In the genomic region with DNA sequence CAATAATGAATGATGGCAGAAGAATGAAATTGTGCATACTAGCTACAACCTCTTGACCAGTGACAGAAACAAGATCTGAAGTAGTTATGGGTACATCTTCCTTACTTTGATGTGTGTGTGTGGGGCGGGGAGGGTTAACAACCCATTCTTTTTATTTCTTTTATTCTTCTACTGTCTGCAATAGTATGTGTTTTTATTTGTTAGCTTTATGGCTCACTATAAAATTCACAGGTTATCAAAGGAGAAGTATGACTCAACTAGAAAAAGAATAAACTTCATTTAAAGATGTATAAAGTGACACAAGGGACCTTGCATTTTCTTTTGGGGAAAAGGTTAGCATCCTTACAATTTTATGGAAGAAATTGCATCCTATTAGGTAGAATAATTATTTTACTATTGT, we compare ENCODE assay signal across 16 cellular contexts.
DNase-seq lines count a peak whose midpoint lies in the region; ATAC-seq and TF ChIP-seq lines count a peak whose summit lies in the region.
"Had no signal": no experiment of that assay in that cellular context is flagged by ENCODE, and none has a peak within 500 bp of the region (broad histone marks: within the 10 kb centered on the region; RNA-seq: fewer than 3 reads in every experiment).

No MANE protein-coding gene starts in this region.

- H3K4me1 ChIP-seq in PC-3 (ENCODE audit: insufficient read depth, low read length), result 0 out of 2 replicates have a peak, but pooled peaks cover 12% of the 10 kb centered on the region
- peaks cover 37% of the 10 kb centered on the region for H3K4me1 ChIP-seq in PC-9 (replicated peaks; ENCODE audit: insufficient read depth)
- H3K4me1 ChIP-seq in mucosa of descending colon (ENCODE audit: low read depth), result peaks cover 17% of the 10 kb centered on the region
- H3K4me1 ChIP-seq in left ventricle myocardium inferior, result no peaks in the 10 kb centered on the region

- POLR2A ChIA-PET in PC-3 (lab: Charles Lee; ENCODE audit: unreplicated experiment) (no interaction called here), PC-9 (lab: Charles Lee; ENCODE audit: unreplicated experiment) (interaction anchor here (0.6 kb wide), 2 partner anchors 42 to 737 kb away, joined by 3 to 8 read pairs; no protein-coding TSS in a partner anchor)

- no peak overlapping the region for H3K9ac ChIP-seq in PC-3 (ENCODE audit: low read length)
- H3K9ac ChIP-seq: GM23248 had no signal

- H3K4me3 ChIP-seq in PC-3 (ENCODE audit: low read length), result no peak overlapping the region
- H3K4me3 ChIP-seq in PC-9, result no peak overlapping the region
- no peak overlapping the region for H3K4me3 ChIP-seq in mucosa of descending colon
- no peak overlapping the region for H3K4me3 ChIP-seq in left ventricle myocardium inferior
- H3K4me3 ChIP-seq: GM23248 had no signal

- DNase-seq in PC-3 (no peak), PC-9 (no peak), epithelial cell of prostate (ENCODE audit: low read depth, low spot score) (no peak), mucosa of descending colon (no peak), NCI-H1092 (lab: John Stamatoyannopoulos, UW) (no peak), left ventricle myocardium inferior (no peak), NCI-H2196 (lab: John Stamatoyannopoulos, UW; ENCODE audit: unreplicated experiment) (no peak), NCI-H774 (lab: John Stamatoyannopoulos, UW) (no peak)
- DNase-seq: C1 segment of cervical spinal cord; CD4-positive, alpha-beta memory T cell; COR-L47; DMS79 treated with DMSO at 0.1 percent for 48 hours; GF-D8; GM23248; H7; HCEC 1CT had no signal

- BruUV-seq in PC-3 (replicated peaks; lab: Mats Ljungman, UMichigan) (no TSS peak), PC-9 (replicated peaks; lab: Mats Ljungman, UMichigan) (no TSS peak)

- CTCF ChIA-PET in PC-3 (lab: Charles Lee), result no interaction called here
- CTCF ChIA-PET in PC-9 (lab: Charles Lee), result no interaction called here

- H3K36me3 ChIP-seq in PC-3 (ENCODE audit: low read depth, low read length) (no peaks in the 10 kb centered on the region), PC-9 (ENCODE audit: low read depth) (no peaks in the 10 kb centered on the region), mucosa of descending colon (ENCODE audit: low read depth) (no peaks in the 10 kb centered on the region), left ventricle myocardium inferior (no peaks in the 10 kb centered on the region)

- H3K4me2 ChIP-seq in PC-3 (ENCODE audit: low read length), result 0 out of 2 replicates have a peak overlapping the region, but pooled peaks have one; percentile 12
- H3K4me2 ChIP-seq in PC-9, result peak overlapping the region; percentile 26

- H4K20me1 ChIP-seq in PC-3 (ENCODE audit: low read length), result no peaks in the 10 kb centered on the region
- H4K20me1 ChIP-seq in PC-9 (ENCODE audit: insufficient read depth), result no peaks in the 10 kb centered on the region

- H2AFZ ChIP-seq in PC-3 (ENCODE audit: low read length), result no peak overlapping the region
- H2AFZ ChIP-seq in PC-9, result no peak overlapping the region
- H2AFZ ChIP-seq: GM23248 had no signal

- H3K27ac ChIP-seq in PC-3 (ENCODE audit: low read length) (no peak overlapping the region), PC-9 (peak overlapping the region; percentile 37), epithelial cell of prostate (peak overlapping the region; percentile 88), left ventricle myocardium inferior (replicated peaks) (no peak overlapping the region)
- H3K27ac ChIP-seq: GM23248 had no signal

- intact Hi-C loops in PC-3 (cut with micrococcal nuclease), result no loop called here
- intact Hi-C loops in PC-9 (cut with micrococcal nuclease; ENCODE audit: unreplicated experiment), result loop anchor here (2.0 kb wide), 1 partner anchor 110 kb away; no protein-coding TSS in a partner anchor
- intact Hi-C loops in mucosa of descending colon (cut with DNase I, micrococcal nuclease), result no loop called here
- intact Hi-C loops in left ventricle myocardium inferior (cut with micrococcal nuclease), result no loop called here

- no peaks in the 10 kb centered on the region for H3K9me3 ChIP-seq in PC-3 (ENCODE audit: low read length)
- H3K9me3 ChIP-seq in PC-9 (ENCODE audit: insufficient read depth, low read depth), result no peaks in the 10 kb centered on the region
- H3K9me3 ChIP-seq in mucosa of descending colon, result no peaks in the 10 kb centered on the region
- H3K9me3 ChIP-seq in left ventricle myocardium inferior (replicated peaks), result no peaks in the 10 kb centered on the region

- no peaks in the 10 kb centered on the region for H3K27me3 ChIP-seq in PC-3 (ENCODE audit: low read length)
- H3K27me3 ChIP-seq in PC-9 (ENCODE audit: insufficient read depth, low read depth), result no peaks in the 10 kb centered on the region
- H3K27me3 ChIP-seq in left ventricle myocardium inferior (ENCODE audit: low read depth), result peaks cover 18% of the 10 kb centered on the region

- no peaks in the 10 kb centered on the region for H3K79me2 ChIP-seq in PC-3 (ENCODE audit: low read length)
- H3K79me2 ChIP-seq in PC-9 (ENCODE audit: low read depth), result no peaks in the 10 kb centered on the region

- H3K9me2 ChIP-seq in PC-3 (replicated peaks; ENCODE audit: low read length) (no peaks in the 10 kb centered on the region), PC-9 (ENCODE audit: insufficient read depth) (no peaks in the 10 kb centered on the region)

- ATAC-seq in PC-3 (no peak), mucosa of descending colon (peak; percentile 68)

- no peaks in the 10 kb centered on the region for H3F3A ChIP-seq in PC-3 (ENCODE audit: low read length, unreplicated experiment)
- peaks cover 10% of the 10 kb centered on the region; the same call in 1 of the 2 replicates for H3F3A ChIP-seq in PC-9 (ENCODE audit: insufficient read depth, low read depth)

- no peak for TF ChIP-seq CTCF in PC-3 (conservative IDR thresholded peaks at IDR 0.05; ENCODE audit: low read depth, low read length)
- TF ChIP-seq CTCF in PC-9 (conservative IDR thresholded peaks at IDR 0.05), result no peak
- no peak for TF ChIP-seq CTCF in mucosa of descending colon (IDR thresholded peaks at IDR 0.05)
- no peak for TF ChIP-seq CTCF in left ventricle myocardium inferior (IDR thresholded peaks at IDR 0.05; ENCODE audit: borderline replicate concordance)

Comparison
In these comparisons a context has a peak if more than half of its experiments do, and no peak if none do; other contexts are left out.
1. H3K27ac ChIP-seq: peak in PC-9 (single experiment) and epithelial cell of prostate (single experiment); none in PC-3 (single experiment) and left ventricle myocardium inferior (single experiment).